1 cellular context compared by ENCODE assay signal in the genomic region with DNA sequence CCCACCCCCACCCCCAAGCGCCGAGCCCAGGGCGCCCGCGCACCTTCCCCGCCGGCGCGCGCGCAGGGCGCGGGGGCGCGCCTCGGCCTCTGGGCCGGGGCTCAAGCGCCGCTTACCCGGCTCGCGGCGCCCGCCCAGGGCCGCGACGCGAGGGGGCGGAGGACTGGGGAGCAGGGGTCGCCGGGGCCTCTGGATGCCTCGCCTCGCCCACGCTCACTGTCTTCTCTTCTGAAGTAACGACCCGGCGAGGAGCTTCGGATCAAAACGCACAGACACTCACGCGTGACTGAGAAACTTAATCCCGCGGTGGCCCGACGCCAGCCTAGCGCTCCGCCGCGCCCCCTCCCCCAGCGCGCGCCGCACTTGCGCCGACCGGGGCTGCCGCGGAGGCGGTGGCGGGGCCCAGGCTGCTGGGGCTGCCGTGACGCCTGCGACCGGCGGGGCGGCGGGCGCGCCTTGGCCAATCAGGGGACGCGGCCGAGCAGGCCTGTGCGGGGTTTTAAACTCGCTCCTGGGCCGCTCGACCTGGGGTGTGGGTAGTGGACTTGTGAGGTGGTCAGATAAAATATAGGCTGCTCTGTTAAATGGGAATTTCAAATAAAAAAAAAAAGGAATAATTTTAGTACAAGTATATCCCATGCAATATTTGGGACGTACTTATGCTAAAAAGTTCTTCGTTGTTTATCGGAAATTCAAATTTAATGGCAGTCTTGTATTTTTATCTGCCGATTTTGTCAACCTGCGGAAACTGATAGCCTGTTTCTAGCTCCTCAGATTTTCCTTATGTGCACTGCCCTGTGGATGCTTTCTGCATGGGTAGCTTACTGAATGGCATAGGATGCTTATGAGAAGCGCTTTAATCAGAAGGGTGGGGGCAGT.
TF ChIP-seq lines count a peak whose summit lies in the region.

A gene with protein sequence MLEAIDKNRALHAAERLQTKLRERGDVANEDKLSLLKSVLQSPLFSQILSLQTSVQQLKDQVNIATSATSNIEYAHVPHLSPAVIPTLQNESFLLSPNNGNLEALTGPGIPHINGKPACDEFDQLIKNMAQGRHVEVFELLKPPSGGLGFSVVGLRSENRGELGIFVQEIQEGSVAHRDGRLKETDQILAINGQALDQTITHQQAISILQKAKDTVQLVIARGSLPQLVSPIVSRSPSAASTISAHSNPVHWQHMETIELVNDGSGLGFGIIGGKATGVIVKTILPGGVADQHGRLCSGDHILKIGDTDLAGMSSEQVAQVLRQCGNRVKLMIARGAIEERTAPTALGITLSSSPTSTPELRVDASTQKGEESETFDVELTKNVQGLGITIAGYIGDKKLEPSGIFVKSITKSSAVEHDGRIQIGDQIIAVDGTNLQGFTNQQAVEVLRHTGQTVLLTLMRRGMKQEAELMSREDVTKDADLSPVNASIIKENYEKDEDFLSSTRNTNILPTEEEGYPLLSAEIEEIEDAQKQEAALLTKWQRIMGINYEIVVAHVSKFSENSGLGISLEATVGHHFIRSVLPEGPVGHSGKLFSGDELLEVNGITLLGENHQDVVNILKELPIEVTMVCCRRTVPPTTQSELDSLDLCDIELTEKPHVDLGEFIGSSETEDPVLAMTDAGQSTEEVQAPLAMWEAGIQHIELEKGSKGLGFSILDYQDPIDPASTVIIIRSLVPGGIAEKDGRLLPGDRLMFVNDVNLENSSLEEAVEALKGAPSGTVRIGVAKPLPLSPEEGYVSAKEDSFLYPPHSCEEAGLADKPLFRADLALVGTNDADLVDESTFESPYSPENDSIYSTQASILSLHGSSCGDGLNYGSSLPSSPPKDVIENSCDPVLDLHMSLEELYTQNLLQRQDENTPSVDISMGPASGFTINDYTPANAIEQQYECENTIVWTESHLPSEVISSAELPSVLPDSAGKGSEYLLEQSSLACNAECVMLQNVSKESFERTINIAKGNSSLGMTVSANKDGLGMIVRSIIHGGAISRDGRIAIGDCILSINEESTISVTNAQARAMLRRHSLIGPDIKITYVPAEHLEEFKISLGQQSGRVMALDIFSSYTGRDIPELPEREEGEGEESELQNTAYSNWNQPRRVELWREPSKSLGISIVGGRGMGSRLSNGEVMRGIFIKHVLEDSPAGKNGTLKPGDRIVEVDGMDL (N-terminal part only) (minus strand): TSS at position 409 of the 879 bp plus-strand sequence. CDS start 29,377 bp downstream, outside the sequence.

TF ChIP-seq in SK-N-SH, 30 proteins besides CTCF, POLR2A, EP300 and RAD21 (continued from another document):
- no peak for TF ChIP-seq ZBTB33 (IDR thresholded peaks at IDR 0.05; ENCODE audit: borderline replicate concordance, low read depth)
- no peak for TF ChIP-seq YY1 (IDR thresholded peaks at IDR 0.05; ENCODE audit: low read depth)
- TF ChIP-seq RCOR1 (IDR thresholded peaks at IDR 0.05; ENCODE audit: low read length) = no peak
- TF ChIP-seq, protein P1, sequence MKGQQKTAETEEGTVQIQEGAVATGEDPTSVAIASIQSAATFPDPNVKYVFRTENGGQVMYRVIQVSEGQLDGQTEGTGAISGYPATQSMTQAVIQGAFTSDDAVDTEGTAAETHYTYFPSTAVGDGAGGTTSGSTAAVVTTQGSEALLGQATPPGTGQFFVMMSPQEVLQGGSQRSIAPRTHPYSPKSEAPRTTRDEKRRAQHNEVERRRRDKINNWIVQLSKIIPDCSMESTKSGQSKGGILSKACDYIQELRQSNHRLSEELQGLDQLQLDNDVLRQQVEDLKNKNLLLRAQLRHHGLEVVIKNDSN (IDR thresholded peaks at IDR 0.05; ENCODE audit: borderline replicate concordance, low read depth) = no peak
- TF ChIP-seq, protein P2, sequence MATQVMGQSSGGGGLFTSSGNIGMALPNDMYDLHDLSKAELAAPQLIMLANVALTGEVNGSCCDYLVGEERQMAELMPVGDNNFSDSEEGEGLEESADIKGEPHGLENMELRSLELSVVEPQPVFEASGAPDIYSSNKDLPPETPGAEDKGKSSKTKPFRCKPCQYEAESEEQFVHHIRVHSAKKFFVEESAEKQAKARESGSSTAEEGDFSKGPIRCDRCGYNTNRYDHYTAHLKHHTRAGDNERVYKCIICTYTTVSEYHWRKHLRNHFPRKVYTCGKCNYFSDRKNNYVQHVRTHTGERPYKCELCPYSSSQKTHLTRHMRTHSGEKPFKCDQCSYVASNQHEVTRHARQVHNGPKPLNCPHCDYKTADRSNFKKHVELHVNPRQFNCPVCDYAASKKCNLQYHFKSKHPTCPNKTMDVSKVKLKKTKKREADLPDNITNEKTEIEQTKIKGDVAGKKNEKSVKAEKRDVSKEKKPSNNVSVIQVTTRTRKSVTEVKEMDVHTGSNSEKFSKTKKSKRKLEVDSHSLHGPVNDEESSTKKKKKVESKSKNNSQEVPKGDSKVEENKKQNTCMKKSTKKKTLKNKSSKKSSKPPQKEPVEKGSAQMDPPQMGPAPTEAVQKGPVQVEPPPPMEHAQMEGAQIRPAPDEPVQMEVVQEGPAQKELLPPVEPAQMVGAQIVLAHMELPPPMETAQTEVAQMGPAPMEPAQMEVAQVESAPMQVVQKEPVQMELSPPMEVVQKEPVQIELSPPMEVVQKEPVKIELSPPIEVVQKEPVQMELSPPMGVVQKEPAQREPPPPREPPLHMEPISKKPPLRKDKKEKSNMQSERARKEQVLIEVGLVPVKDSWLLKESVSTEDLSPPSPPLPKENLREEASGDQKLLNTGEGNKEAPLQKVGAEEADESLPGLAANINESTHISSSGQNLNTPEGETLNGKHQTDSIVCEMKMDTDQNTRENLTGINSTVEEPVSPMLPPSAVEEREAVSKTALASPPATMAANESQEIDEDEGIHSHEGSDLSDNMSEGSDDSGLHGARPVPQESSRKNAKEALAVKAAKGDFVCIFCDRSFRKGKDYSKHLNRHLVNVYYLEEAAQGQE (IDR thresholded peaks at IDR 0.05; ENCODE audit: low read depth, low read length) = no peak
- no peak for TF ChIP-seq SIN3A (IDR thresholded peaks at IDR 0.05; ENCODE audit: borderline replicate concordance, low read depth, low read length)
- TF ChIP-seq MEF2A (IDR thresholded peaks at IDR 0.05; ENCODE audit: borderline replicate concordance, low read depth) = no peak
- no peak for TF ChIP-seq GATA2 (CRISPR knock-in tag; IDR thresholded peaks at IDR 0.05)
- no peak for TF ChIP-seq JUND (IDR thresholded peaks at IDR 0.05)
- TF ChIP-seq, protein P3, sequence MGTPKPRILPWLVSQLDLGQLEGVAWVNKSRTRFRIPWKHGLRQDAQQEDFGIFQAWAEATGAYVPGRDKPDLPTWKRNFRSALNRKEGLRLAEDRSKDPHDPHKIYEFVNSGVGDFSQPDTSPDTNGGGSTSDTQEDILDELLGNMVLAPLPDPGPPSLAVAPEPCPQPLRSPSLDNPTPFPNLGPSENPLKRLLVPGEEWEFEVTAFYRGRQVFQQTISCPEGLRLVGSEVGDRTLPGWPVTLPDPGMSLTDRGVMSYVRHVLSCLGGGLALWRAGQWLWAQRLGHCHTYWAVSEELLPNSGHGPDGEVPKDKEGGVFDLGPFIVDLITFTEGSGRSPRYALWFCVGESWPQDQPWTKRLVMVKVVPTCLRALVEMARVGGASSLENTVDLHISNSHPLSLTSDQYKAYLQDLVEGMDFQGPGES (IDR thresholded peaks at IDR 0.05; ENCODE audit: low read depth, low read length) = no peak
- TF ChIP-seq TCF12 (IDR thresholded peaks at IDR 0.05) = no peak
- no peak for TF ChIP-seq ELF1 (IDR thresholded peaks at IDR 0.05)
- no peak for TF ChIP-seq TEAD4 (IDR thresholded peaks at IDR 0.05; ENCODE audit: borderline replicate concordance, insufficient read depth)
- no peak for TF ChIP-seq RFX5 (IDR thresholded peaks at IDR 0.05; ENCODE audit: low read length)
- no peak for TF ChIP-seq SMC3 (IDR thresholded peaks at IDR 0.05; ENCODE audit: low read depth, low read length)
- 0 out of 2 replicates have a peak, but pooled peaks have one; percentile 26 for TF ChIP-seq MXI1 (IDR thresholded peaks at IDR 0.05; ENCODE audit: low read depth, low read length)
- TF ChIP-seq POLR2AphosphoS5 (IDR thresholded peaks at IDR 0.05; ENCODE audit: low read depth, low read length) = peak; percentile 9; the same call in 1 of the 2 replicates
- TF ChIP-seq GABPA (IDR thresholded peaks at IDR 0.05; ENCODE audit: low read depth) = no peak
- peak; percentile 26; the same call in 1 of the 2 replicates for TF ChIP-seq MAX (IDR thresholded peaks at IDR 0.05; ENCODE audit: low read depth)
- TF ChIP-seq PBX3 (IDR thresholded peaks at IDR 0.05) = no peak
- TF ChIP-seq FOSL2 (IDR thresholded peaks at IDR 0.05; ENCODE audit: borderline replicate concordance, low read depth) = no peak
- peak; percentile 57 for TF ChIP-seq CHD2 (IDR thresholded peaks at IDR 0.05; ENCODE audit: low read length, partially characterized antibody)
TF ChIP-seq in SK-N-SH: peak in this region for 6.
